ENCODE assay signal across 1 cellular context in genomic region chr20:17629678-17630089, GRCh38.
A peak's percentile ranks its signal among the peaks of the same experiment; 100 is the strongest.
TF ChIP-seq lines count a peak whose summit lies in the region.

No MANE protein-coding gene starts in this region.

TF ChIP-seq in HepG2, 621 proteins besides CTCF, POLR2A, EP300 and RAD21 (continued from another document):
- TF ChIP-seq ARID4A (CRISPR knock-in tag; IDR thresholded peaks at IDR 0.05; ENCODE audit: borderline replicate concordance) (no peak), ARNTL (CRISPR knock-in tag; IDR thresholded peaks at IDR 0.05) (no peak), ATF5 (CRISPR knock-in tag; IDR thresholded peaks at IDR 0.05; ENCODE audit: low read depth) (no peak), YY1 (IDR thresholded peaks at IDR 0.05; ENCODE audit: insufficient read depth, insufficient replicate concordance, low read depth, low read length) (peak; percentile 13), ZNF17 (CRISPR knock-in tag; IDR thresholded peaks at IDR 0.05) (no peak), ZNF460 (CRISPR knock-in tag; IDR thresholded peaks at IDR 0.05; ENCODE audit: borderline replicate concordance) (no peak), ZNF253 (CRISPR knock-in tag; IDR thresholded peaks at IDR 0.05; ENCODE audit: borderline replicate concordance) (no peak), RFX1 (IDR thresholded peaks at IDR 0.05) (no peak), TFDP1 (CRISPR knock-in tag; IDR thresholded peaks at IDR 0.05; ENCODE audit: borderline replicate concordance) (no peak), KDM3A (CRISPR knock-in tag; IDR thresholded peaks at IDR 0.05; ENCODE audit: low read depth) (no peak), ZNF773 (CRISPR knock-in tag; IDR thresholded peaks at IDR 0.05; ENCODE audit: borderline replicate concordance) (no peak), ZNF557 (CRISPR knock-in tag; IDR thresholded peaks at IDR 0.05) (no peak), ZGPAT (CRISPR knock-in tag; IDR thresholded peaks at IDR 0.05) (no peak), SNRNP70 (IDR thresholded peaks at IDR 0.05; ENCODE audit: low read depth, low read length) (no peak), NFATC3 (CRISPR knock-in tag; IDR thresholded peaks at IDR 0.05) (no peak), GTF3A (CRISPR knock-in tag; conservative IDR thresholded peaks at IDR 0.05) (no peak), PLRG1 (conservative IDR thresholded peaks at IDR 0.05) (no peak), PAF1 (CRISPR knock-in tag; IDR thresholded peaks at IDR 0.05) (0 out of 2 replicates have a peak, but pooled peaks have one; percentile 9), CBX2 (IDR thresholded peaks at IDR 0.05; ENCODE audit: low read depth, low read length) (no peak), CBX2 (CRISPR knock-in tag; IDR thresholded peaks at IDR 0.05; ENCODE audit: low read depth) (no peak), THAP8 (CRISPR knock-in tag; IDR thresholded peaks at IDR 0.05; ENCODE audit: borderline replicate concordance) (0 out of 2 replicates have a peak, but pooled peaks have one; percentile 48), WIZ (CRISPR knock-in tag; IDR thresholded peaks at IDR 0.05) (no peak), ZNF296 (CRISPR knock-in tag; conservative IDR thresholded peaks at IDR 0.05) (no peak), ISX (CRISPR knock-in tag; conservative IDR thresholded peaks at IDR 0.05) (no peak), MIER2 (CRISPR knock-in tag; IDR thresholded peaks at IDR 0.05) (no peak), POLR2AphosphoS2 (IDR thresholded peaks at IDR 0.05; ENCODE audit: low read depth, low read length) (no peak), ZNF607 (CRISPR knock-in tag; IDR thresholded peaks at IDR 0.05; ENCODE audit: borderline replicate concordance) (0 out of 2 replicates have a peak, but pooled peaks have one; percentile 58), ZNF839 (CRISPR knock-in tag; IDR thresholded peaks at IDR 0.05; ENCODE audit: borderline replicate concordance) (no peak), AKNA (CRISPR knock-in tag; IDR thresholded peaks at IDR 0.05; ENCODE audit: borderline replicate concordance) (no peak), PTBP1 (IDR thresholded peaks at IDR 0.05; ENCODE audit: low read depth, low read length, poor library complexity, severe bottlenecking) (peak; percentile 69), GLI4 (CRISPR knock-in tag; IDR thresholded peaks at IDR 0.05; ENCODE audit: borderline replicate concordance) (no peak), SRSF1 (optimal IDR thresholded peaks at IDR 0.05; ENCODE audit: low read depth, low read length) (peak; percentile 36), ZNF720 (CRISPR knock-in tag; IDR thresholded peaks at IDR 0.05) (no peak)
